Comparison of ENCODE assay signal across 8 cellular contexts in genomic region chr11:9601041-9601875, GRCh38. TPM values are rescaled to one million over a fixed set of nuclear protein-coding genes. Genes with fewer than 3 reads are reported as not detected.
DNase-seq lines count a peak whose midpoint lies in the region; ATAC-seq, FAIRE-seq and TF ChIP-seq lines count a peak whose summit lies in the region.

No MANE protein-coding gene starts in this region.

- H3K4me3 Mint-ChIP-seq in T-cell = peak overlapping the region; percentile 37 to 80 (median 72)
- peak overlapping the region; percentile 79 for H3K4me3 Mint-ChIP-seq in stimulated activated naive CD8-positive, alpha-beta T cell treated with anti-CD3 and anti-CD28 coated beads, Interleukin-15, Interleukin-2, amounts not matched to agents 100 ng/mL and 50 ng/mL, for 24 hours

- peak; percentile 83 for ATAC-seq in GM19351 (IDR thresholded peaks at IDR 0.05; ENCODE audit: unreplicated experiment)
- peak; percentile 79 for ATAC-seq in HG03354 (IDR thresholded peaks at IDR 0.05; ENCODE audit: poor library complexity, severe bottlenecking, unreplicated experiment)
- peak; percentile 82 to 95 (median 94) for ATAC-seq in T-cell (replicated peaks in 1 of 4)
- peak; percentile 61 for ATAC-seq in K562

- no peak overlapping the region for H3K4me3 ChIP-seq in K562

- H3K36me3 ChIP-seq in K562 (ENCODE audit: control insufficient read depth, insufficient read depth, low read length) = no peaks in the 10 kb centered on the region

- no peaks in the 10 kb centered on the region for H4K20me1 ChIP-seq in K562 (replicated peaks; ENCODE audit: control insufficient read depth, insufficient read depth, low read length)

- peak; percentile 60 for DNase-seq in CD1c-positive myeloid dendritic cell (ENCODE audit: extremely low spot score)
- DNase-seq in T-cell = peak; percentile 6 to 65 (median 40)
- DNase-seq in K562 (ENCODE audit: extremely low read depth in 1 of 4, low spot score in 3 of 4) = no peak
- DNase-seq in medulla oblongata (ENCODE audit: extremely low spot score) = peak; percentile 65
- no peak for DNase-seq in cerebellar nuclear complex (lab: John Stamatoyannopoulos, UW)

- peaks cover 19 to 26% (median 25%) of the 10 kb centered on the region in 3 donors for H3K4me1 Mint-ChIP-seq in T-cell
- H3K4me1 Mint-ChIP-seq in stimulated activated naive CD8-positive, alpha-beta T cell treated with anti-CD3 and anti-CD28 coated beads, Interleukin-15, Interleukin-2, amounts not matched to agents 100 ng/mL and 50 ng/mL, for 24 hours (ENCODE audit: low read depth) = peaks cover 35% of the 10 kb centered on the region

- in situ Hi-C loops in K562 (cut with MboI) = no loop called here

- no peak for TF ChIP-seq CTCF in K562 (IDR thresholded peaks at IDR 0.05 in 2 of 3, conservative IDR thresholded peaks at IDR 0.05 in 1 of 3; ENCODE audit: insufficient read depth in 2 of 3, low read depth in 1 of 3, low read length in 3 of 3)

- H3K27me3 ChIP-seq in K562 (ENCODE audit: control insufficient read depth in 2 of 2, insufficient read depth in 2 of 2, low read length in 2 of 2) = no peaks in the 10 kb centered on the region

- WGBS in K562 (ENCODE audit: insufficient coverage, low coverage, missing lambda C conversion rate) = 45% methylated on average over 7 of the region's 7 CpGs

- CTCF ChIA-PET in T-cell (lab: Charles Lee) = interaction anchor here (0.6 to 3.0 kb wide), 8 partner anchors 11 to 1383 kb away, joined by 3 to 39 read pairs (median 6); partner anchors contain the start of gene WEE1 (in 1 of the 2)
- CTCF ChIA-PET in K562 (lab: Yijun Ruan, JAX; ENCODE audit: low intra/inter-chr PET ratio) = no interaction called here

- POLR2A ChIA-PET in T-cell (lab: Charles Lee) = interaction anchor here (0.5 to 1.0 kb wide), 5 partner anchors 12 to 673 kb away, joined by 3 to 11 read pairs (median 7); no protein-coding TSS in a partner anchor
- POLR2A ChIA-PET in K562 (lab: Yijun Ruan, JAX) = interaction anchor here (1.1 to 2.0 kb wide), 5 partner anchors 8 to 141 kb away, joined by 3 to 11 read pairs (median 6); no protein-coding TSS in a partner anchor

- intact Hi-C loops in K562 (cut with micrococcal nuclease) = no loop called here

- no peaks in the 10 kb centered on the region for H3K9me3 ChIP-seq in K562 (replicated peaks; ENCODE audit: control insufficient read depth, insufficient read depth, low read depth, low read length)

- H3K9ac ChIP-seq in K562 (ENCODE audit: insufficient read depth in 1 of 2, low read depth in 2 of 2, low read length in 2 of 2) = peak overlapping the region in 1 of 2 experiments; percentile 63; a peak in 2 of 4 replicates

- TF ChIP-seq RAD21 in K562 (CRISPR knock-in tag; conservative IDR thresholded peaks at IDR 0.05 in 1 of 2, IDR thresholded peaks at IDR 0.05 in 1 of 2) = no peak

- peak overlapping the region; percentile 92 for H2AFZ ChIP-seq in K562 (ENCODE audit: low read depth, low read length)

- no peak overlapping the region for H3K27ac ChIP-seq in K562 (ENCODE audit: extremely low read depth, low read depth, low read length)

- no peak for TF ChIP-seq EP300 in K562 (IDR thresholded peaks at IDR 0.05; ENCODE audit: low read length)

- H3K9me1 ChIP-seq in K562 (ENCODE audit: control insufficient read depth, insufficient read depth, low read length) = no peaks in the 10 kb centered on the region

- H3K4me2 ChIP-seq in K562 (ENCODE audit: insufficient read depth, low read length) = peak overlapping the region; percentile 27

- no peaks in the 10 kb centered on the region for H3K36me3 Mint-ChIP-seq in T-cell
- no peaks in the 10 kb centered on the region for H3K36me3 Mint-ChIP-seq in stimulated activated naive CD8-positive, alpha-beta T cell treated with anti-CD3 and anti-CD28 coated beads, Interleukin-15, Interleukin-2, amounts not matched to agents 100 ng/mL and 50 ng/mL, for 24 hours (ENCODE audit: low read depth)

- no peaks in the 10 kb centered on the region for H3K9me3 Mint-ChIP-seq in T-cell
- no peaks in the 10 kb centered on the region for H3K9me3 Mint-ChIP-seq in stimulated activated naive CD8-positive, alpha-beta T cell treated with anti-CD3 and anti-CD28 coated beads, Interleukin-15, Interleukin-2, amounts not matched to agents 100 ng/mL and 50 ng/mL, for 24 hours

- peak overlapping the region; percentile 85 to 96 for H3K27ac Mint-ChIP-seq in T-cell
- peak overlapping the region; percentile 91 for H3K27ac Mint-ChIP-seq in stimulated activated naive CD8-positive, alpha-beta T cell treated with anti-CD3 and anti-CD28 coated beads, Interleukin-15, Interleukin-2, amounts not matched to agents 100 ng/mL and 50 ng/mL, for 24 hours

- H3K4me1 ChIP-seq in K562 (replicated peaks in 1 of 2; ENCODE audit: control insufficient read depth in 2 of 2, insufficient read depth in 2 of 2, low read length in 2 of 2) = peaks cover 10 to 14% of the 10 kb centered on the region in 2 experiments

- BruUV-seq in K562 (replicated peaks; lab: Mats Ljungman, UMichigan) = no TSS peak

- no peak for TF ChIP-seq POLR2A in K562 (conservative IDR thresholded peaks at IDR 0.05)

- no peaks in the 10 kb centered on the region for H3K27me3 Mint-ChIP-seq in T-cell
- no peaks in the 10 kb centered on the region for H3K27me3 Mint-ChIP-seq in stimulated activated naive CD8-positive, alpha-beta T cell treated with anti-CD3 and anti-CD28 coated beads, Interleukin-15, Interleukin-2, amounts not matched to agents 100 ng/mL and 50 ng/mL, for 24 hours

- no peaks in the 10 kb centered on the region for H3K79me2 ChIP-seq in K562 (ENCODE audit: control insufficient read depth, insufficient read depth, low read length)

- no peak for FAIRE-seq in K562 (lab: Jason Lieb, UNC)

TF ChIP-seq in K562, 482 proteins besides CTCF, POLR2A, EP300 and RAD21 (continues in another document):
- TF ChIP-seq ID3 (CRISPR knock-in tag; IDR thresholded peaks at IDR 0.05) (no peak), ID3 (tag; IDR thresholded peaks at IDR 0.05) (no peak), POLR2B (IDR thresholded peaks at IDR 0.05; ENCODE audit: low read depth, partially characterized antibody) (no peak)

RNA-seq across cellular contexts. Expression of gene WEE1, which starts 27.8 kb away (rescaled TPM):
- total RNA-seq in T-cell (10 to 100 TPM in 1 of 5 donors, 1 to 10 TPM in 4; 3.8 to 13.5 (median 6.2) TPM), K562 (2014; rRNA removed) (62.9 and 66.8 TPM in 2 replicates), K562 (2014; rRNA removed; fragmentation: Illumina TruSeq; extraction: Trizol) (73.2 and 80.9 TPM in 2 replicates), K562 (2015; rRNA removed; fragmentation: Illumina TruSeq; extraction: Trizol) (61.6 and 67.4 TPM in 2 replicates), K562 (2021) (82.1 and 82.7 TPM in 2 replicates)
- 78.0 and 216 TPM in 2 replicates for total RNA-seq in K562 (2011; cell fraction: chromatin; rRNA removed; ENCODE audit: low replicate concordance)
- total RNA-seq in K562 (2011; cell fraction: nucleolus; rRNA removed) = 51.9 and 57.0 TPM in 2 replicates
- total RNA-seq in K562 (2011; cell fraction: nucleoplasm; rRNA removed) = 101 and 161 TPM in 2 replicates
- polyA plus RNA-seq in K562 (2011; rRNA removed) (81.2 and 99.0 TPM in 2 replicates), K562 (2014; fragmentation: Illumina TruSeq; extraction: Trizol) (73.7 and 93.4 TPM in 2 replicates), K562 (2014; fragmentation: Nextera tagmentation; extraction: Ambion mirVana) (10 to 100 TPM; 21.9 to 30.6 TPM), K562 (2014; rRNA removed) (51.3 and 53.9 TPM in 2 replicates)
- polyA plus RNA-seq in K562 (2011; cell fraction: cytosol; rRNA removed) = 20.1 and 32.8 TPM in 2 replicates
- polyA plus RNA-seq in K562 (2011; cell fraction: nucleus; rRNA removed) = 77.6 and 91.0 TPM in 2 replicates
- polyA plus RNA-seq in K562 (2012) = 34.8 and 46.6 TPM in 2 replicates
- 121 and 129 TPM in 2 replicates for polyA minus RNA-seq in K562 (2011; rRNA and poly(A)+ RNA removed)
- 28.7 and 41.6 TPM in 2 replicates for polyA minus RNA-seq in K562 (2011; cell fraction: cytosol; rRNA and poly(A)+ RNA removed)
- polyA minus RNA-seq in K562 (2011; cell fraction: nucleus; rRNA and poly(A)+ RNA removed) = 75.3 and 97.9 TPM in 2 replicates

Comparison
In these comparisons a context has a peak if more than half of its experiments do, and no peak if none do; other contexts are left out.
1. DNase-seq: peak in CD1c-positive myeloid dendritic cell (single experiment), T-cell (34 of 34) and medulla oblongata (single experiment); none in K562 (0 of 4) and cerebellar nuclear complex (0 of 2).
2. Peak in every context shown above with its lines, with median percentiles within 50 percentile points of each other: ATAC-seq.